Comparison of ENCODE assay signal across 9 cellular contexts in genomic region chr10:109966961-109967738, GRCh38. TPM values are rescaled to one million over a fixed set of nuclear protein-coding genes. Genes with fewer than 3 reads are reported as not detected.
DNase-seq lines count a peak whose midpoint lies in the region; ATAC-seq and TF ChIP-seq lines count a peak whose summit lies in the region.
"Had no signal": no experiment of that assay in that cellular context is flagged by ENCODE, and none has a peak within 500 bp of the region (broad histone marks: within the 10 kb centered on the region; RNA-seq: fewer than 3 reads in every experiment).

No MANE protein-coding gene starts in this region.

- H3K27me3 ChIP-seq in body of pancreas (no peaks in the 10 kb centered on the region), left lung (no peaks in the 10 kb centered on the region), thoracic aorta (replicated peaks; ENCODE audit: insufficient read depth) (no peaks in the 10 kb centered on the region)

- H3K36me3 Mint-ChIP-seq in activated T-cell treated with anti-CD3 and anti-CD28 coated beads, Interleukin-2, amount 50 U/mL, for 72 hours (ENCODE audit: insufficient read depth in 2 of 2), result no peaks in the 10 kb centered on the region

- DNase-seq in LHCN-M2 (ENCODE audit: low read depth), result peak; percentile 36
- DNase-seq in body of pancreas, result peak in 1 of 4 donors; percentile 13
- no peak for DNase-seq in left lung
- DNase-seq in thoracic aorta (ENCODE audit: low spot score), result no peak
- no peak for DNase-seq in activated CD4-positive, alpha-beta T cell treated with anti-CD3 and anti-CD28 coated beads, Interleukin-2, amount 50 U/mL, for 48 hours
- DNase-seq in activated T-cell treated with anti-CD3 and anti-CD28 coated beads, Interleukin-2, amount 50 U/mL, for 72 hours, result no peak
- DNase-seq: stimulated activated naive CD8-positive, alpha-beta T cell treated with anti-CD3 and anti-CD28 coated beads, Interleukin-15, amount 100 ng/mL, for 72 hours had no signal

- H3K4me1 ChIP-seq in body of pancreas, result peaks cover 67% of the 10 kb centered on the region
- peaks cover 9 to 11% of the 10 kb centered on the region in 2 donors for H3K4me1 ChIP-seq in left lung
- H3K4me1 ChIP-seq in thoracic aorta (ENCODE audit: control insufficient read depth in 1 of 2, low read depth in 2 of 2), result peaks cover 42 to 71% of the 10 kb centered on the region in 2 donors

- ATAC-seq in body of pancreas (no peak), left lung (peak; percentile 36), thoracic aorta (ENCODE audit: insufficient number of reproducible peaks, low FRiP score, low read depth) (no peak), GM21381 (IDR thresholded peaks at IDR 0.05; ENCODE audit: unreplicated experiment) (no peak)
- no peak for ATAC-seq in activated T-cell treated with anti-CD3 and anti-CD28 coated beads, Interleukin-2, amount 50 U/mL, for 72 hours (replicated peaks in 1 of 2)
- ATAC-seq: sciatic nerve; stimulated activated naive CD8-positive, alpha-beta T cell treated with anti-CD3 and anti-CD28 coated beads, Interleukin-15, amount 100 ng/mL, for 72 hours had no signal

- H3K9me3 ChIP-seq in body of pancreas, result no peaks in the 10 kb centered on the region
- H3K9me3 ChIP-seq in left lung, result no peaks in the 10 kb centered on the region
- H3K9me3 ChIP-seq in thoracic aorta, result no peaks in the 10 kb centered on the region

- TF ChIP-seq POLR2A in body of pancreas (IDR thresholded peaks at IDR 0.05), result no peak

- H3K4me1 Mint-ChIP-seq in activated T-cell treated with anti-CD3 and anti-CD28 coated beads, Interleukin-2, amount 50 U/mL, for 72 hours (ENCODE audit: low read depth), result no peaks in the 10 kb centered on the region

- H3K36me3 ChIP-seq in body of pancreas (replicated peaks in 1 of 2; ENCODE audit: insufficient read depth in 1 of 2, low read depth in 2 of 2) (no peaks in the 10 kb centered on the region), left lung (no peaks in the 10 kb centered on the region), thoracic aorta (no peaks in the 10 kb centered on the region)

- intact Hi-C loops in body of pancreas (cut with DNase I), result no loop called here
- intact Hi-C loops in left lung (cut with DNase I), result no loop called here

- H3K27ac ChIP-seq in body of pancreas (peak overlapping the region in 3 of 4 donors; percentile 11 to 26 (median 13)), left lung (peak overlapping the region; percentile 36 to 49), thoracic aorta (peak overlapping the region; percentile 30 to 36)

- no peak overlapping the region for H3K4me3 Mint-ChIP-seq in activated T-cell treated with anti-CD3 and anti-CD28 coated beads, Interleukin-2, amount 50 U/mL, for 72 hours
- H3K4me3 Mint-ChIP-seq: stimulated activated naive CD8-positive, alpha-beta T cell treated with anti-CD3 and anti-CD28 coated beads, Interleukin-15, amount 100 ng/mL, for 72 hours had no signal

- no peak overlapping the region for H3K27ac Mint-ChIP-seq in activated T-cell treated with anti-CD3 and anti-CD28 coated beads, Interleukin-2, amount 50 U/mL, for 72 hours
- H3K27ac Mint-ChIP-seq: stimulated activated naive CD8-positive, alpha-beta T cell treated with anti-CD3 and anti-CD28 coated beads, Interleukin-15, amount 100 ng/mL, for 72 hours had no signal

- peaks cover 10% of the 10 kb centered on the region for H3K27me3 Mint-ChIP-seq in activated T-cell treated with anti-CD3 and anti-CD28 coated beads, Interleukin-2, amount 50 U/mL, for 72 hours (ENCODE audit: low read depth)
- H3K27me3 Mint-ChIP-seq: stimulated activated naive CD8-positive, alpha-beta T cell treated with anti-CD3 and anti-CD28 coated beads, Interleukin-15, amount 100 ng/mL, for 72 hours had no signal

- no peak for TF ChIP-seq CTCF in body of pancreas (IDR thresholded peaks at IDR 0.05)
- no peak for TF ChIP-seq CTCF in left lung (IDR thresholded peaks at IDR 0.05)
- no peak for TF ChIP-seq CTCF in thoracic aorta (IDR thresholded peaks at IDR 0.05)

- 17 to 20% methylated on average over 9 of the region's 9 CpGs for WGBS in body of pancreas, 2 donors

- H3K4me3 ChIP-seq in body of pancreas, result no peak overlapping the region
- no peak overlapping the region for H3K4me3 ChIP-seq in left lung
- no peak overlapping the region for H3K4me3 ChIP-seq in thoracic aorta

- no peaks in the 10 kb centered on the region for H3K9me3 Mint-ChIP-seq in activated T-cell treated with anti-CD3 and anti-CD28 coated beads, Interleukin-2, amount 50 U/mL, for 72 hours
- H3K9me3 Mint-ChIP-seq: stimulated activated naive CD8-positive, alpha-beta T cell treated with anti-CD3 and anti-CD28 coated beads, Interleukin-15, amount 100 ng/mL, for 72 hours had no signal

RNA-seq across cellular contexts. Expression of gene ADD3, which starts 40.6 kb away (rescaled TPM):
- 66.1 and 148 TPM in 2 replicates for total RNA-seq in LHCN-M2 (2014; rRNA removed)
- polyA plus RNA-seq in LHCN-M2 (2012), result 30.4 TPM
- total RNA-seq in body of pancreas, result 10 to 100 TPM; 37.9 to 40.5 TPM
- 10 to 100 TPM; 62.0 to 77.6 TPM for total RNA-seq in left lung
- 100 to 1,000 TPM in 1 of 2 donors, 10 to 100 TPM in 1; 91.1 to 659 TPM for total RNA-seq in thoracic aorta
- 100 to 1,000 TPM in 1 of 2 donors, 10 to 100 TPM in 1; 97.9 to 122 TPM for total RNA-seq in activated T-cell treated with anti-CD3 and anti-CD28 coated beads, Interleukin-2, amount 50 U/mL, for 72 hours

RNA-seq across cellular contexts. Expression of gene XPNPEP1, which starts 43.8 kb away (rescaled TPM):
- total RNA-seq in LHCN-M2 (2014; rRNA removed), result 117 and 125 TPM in 2 replicates
- 61.4 TPM for polyA plus RNA-seq in LHCN-M2 (2012)
- 100 to 1,000 TPM in 1 of 2 donors, 10 to 100 TPM in 1; 77.6 to 104 TPM for total RNA-seq in body of pancreas
- total RNA-seq in left lung, result 10 to 100 TPM; 49.0 to 50.7 TPM
- total RNA-seq in thoracic aorta, result 10 to 100 TPM; 36.0 to 86.0 TPM
- total RNA-seq in activated T-cell treated with anti-CD3 and anti-CD28 coated beads, Interleukin-2, amount 50 U/mL, for 72 hours, result 10 to 100 TPM; 53.0 to 75.2 TPM
